17 cellular contexts compared by ENCODE assay signal in the genomic region with DNA sequence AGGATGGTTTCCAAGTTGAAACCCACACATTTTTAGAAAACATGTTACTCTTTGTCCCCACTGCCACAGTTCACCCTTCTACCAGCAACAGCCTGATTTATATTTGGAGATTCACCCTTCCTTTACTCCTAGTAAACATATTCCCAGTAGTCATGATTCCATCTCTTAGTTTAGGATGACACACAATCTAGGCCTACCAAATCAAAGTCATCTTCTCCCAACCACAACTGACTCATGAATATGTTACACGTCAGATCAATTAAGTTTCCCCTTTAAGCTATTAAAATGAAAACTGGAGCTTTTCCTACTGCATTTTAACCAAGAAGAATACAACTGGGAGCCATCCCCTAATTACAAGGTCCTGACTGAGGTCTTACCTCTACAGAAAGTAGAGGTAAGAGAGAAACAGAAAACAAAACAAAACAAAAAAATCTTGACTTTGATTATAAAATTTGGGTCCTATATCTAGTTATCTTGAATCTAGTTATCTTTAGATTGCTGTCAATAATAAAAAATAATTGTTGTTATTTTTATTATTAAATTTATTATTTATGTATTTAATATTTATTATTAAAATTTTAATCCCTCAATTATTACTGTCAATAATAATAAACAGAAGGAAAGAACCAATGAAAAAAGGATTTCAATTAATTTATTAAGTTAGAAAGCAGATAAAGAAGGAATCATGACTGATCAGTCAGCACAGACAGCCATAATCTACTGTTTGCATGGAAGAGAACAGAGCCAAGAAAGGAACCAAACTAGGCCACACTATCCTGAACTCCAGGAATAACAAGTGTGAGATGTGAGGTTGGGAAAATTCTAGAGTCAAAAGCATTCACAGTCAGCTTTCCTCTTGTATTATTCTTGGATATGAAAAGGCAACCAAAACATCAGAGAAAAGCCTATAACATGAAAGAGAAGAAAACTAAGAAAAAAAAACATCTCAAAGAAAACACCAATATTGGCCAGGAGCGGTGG. TPM values are rescaled to one million over a fixed set of nuclear protein-coding genes. Genes with fewer than 3 reads are reported as not detected.
A peak's percentile ranks its signal among the peaks of the same experiment; 100 is the strongest.
DNase-seq lines count a peak whose midpoint lies in the region; ATAC-seq, FAIRE-seq and TF ChIP-seq lines count a peak whose summit lies in the region.
"Had no signal": no experiment of that assay in that cellular context is flagged by ENCODE, and none has a peak within 500 bp of the region (broad histone marks: within the 10 kb centered on the region; RNA-seq: fewer than 3 reads in every experiment).

No MANE protein-coding gene starts in this region.

- intact Hi-C loops in pancreas (cut with DNase I) (no loop called here), adrenal gland (cut with DNase I) (no loop called here)

- ATAC-seq in RWPE2 (ENCODE audit: low read depth) (peak; percentile 33; the same call in 2 of the 3 replicates), pancreas (no peak), GM18858 (IDR thresholded peaks at IDR 0.05; ENCODE audit: unreplicated experiment) (no peak)
- ATAC-seq: T-helper 17 cell had no signal

- FAIRE-seq in G401.6 (lab: Jason Lieb, UNC) (peak; percentile 74), pancreas (lab: Jason Lieb, UNC) (peak; percentile 88)

- peaks cover 39% of the 10 kb centered on the region for H3K36me3 ChIP-seq in RWPE2 (ENCODE audit: low read depth)
- peaks cover 0 to 6% (median 0%) of the 10 kb centered on the region in 3 donors for H3K36me3 ChIP-seq in pancreas
- H3K36me3 ChIP-seq in adrenal gland (replicated peaks in 1 of 2) = no peaks in the 10 kb centered on the region
- H3K36me3 ChIP-seq: thoracic aorta had no signal

- CTCF ChIA-PET in RWPE1 (lab: Yijun Ruan, JAX) = no interaction called here

- no peak overlapping the region for H3K27ac ChIP-seq in RWPE2 (ENCODE audit: poor library complexity, severe bottlenecking)
- H3K27ac ChIP-seq in pancreas = no peak overlapping the region
- H3K27ac ChIP-seq in RWPE1 = no peak overlapping the region
- H3K27ac ChIP-seq in adrenal gland = no peak overlapping the region

- POLR2A ChIA-PET in RWPE1 (lab: Yijun Ruan, JAX; ENCODE audit: low non-redundant PET) = no interaction called here

- no peak for TF ChIP-seq POLR2A in adrenal gland (IDR thresholded peaks at IDR 0.05)

- no peak overlapping the region for H3K4me3 ChIP-seq in RWPE2 (ENCODE audit: severe bottlenecking)
- H3K4me3 ChIP-seq in epithelial cell of esophagus (ENCODE audit: low read length) = no peak overlapping the region
- no peak overlapping the region for H3K4me3 ChIP-seq in pancreas
- H3K4me3 ChIP-seq in adrenal gland = no peak overlapping the region
- H3K4me3 ChIP-seq: thoracic aorta had no signal

- DNase-seq in RWPE2 (ENCODE audit: low spot score) = no peak
- peak; percentile 52 for DNase-seq in epithelial cell of esophagus (ENCODE audit: low read depth)
- DNase-seq in pancreas = no peak
- no peak for DNase-seq in RWPE1 (ENCODE audit: low spot score)
- DNase-seq in GDM1 (lab: John Stamatoyannopoulos, UW) = no peak
- DNase-seq in adrenal gland = no peak
- DNase-seq: activated gamma-delta T cell; aorta; C1 segment of cervical spinal cord; NCI-H146; NCI-H2227 treated with DMSO at 0.1 percent for 48 hours; SHP77; stimulated activated CD4-positive, alpha-beta T cell treated with anti-CD3 and anti-CD28 coated beads, Interleukin-4, amount 100 ng/mL, for 4 hours; T-helper 17 cell had no signal

- 94% methylated on average over 2 of the region's 2 CpGs for WGBS in pancreas, 2 donors
- 92 to 95% (median 93%) methylated on average over 2 of the region's 2 CpGs for WGBS in adrenal gland, 4 donors

- no peaks in the 10 kb centered on the region for H3K27me3 ChIP-seq in RWPE2 (ENCODE audit: insufficient read depth, poor library complexity, severe bottlenecking)
- H3K27me3 ChIP-seq in pancreas = no peaks in the 10 kb centered on the region
- no peaks in the 10 kb centered on the region for H3K27me3 ChIP-seq in adrenal gland

- TF ChIP-seq CTCF in RWPE2 (IDR thresholded peaks at IDR 0.05; ENCODE audit: poor library complexity, severe bottlenecking) (no peak), epithelial cell of esophagus (IDR thresholded peaks at IDR 0.05; ENCODE audit: insufficient read depth, low read depth, low read length, missing control alignments) (no peak), pancreas (IDR thresholded peaks at IDR 0.05) (no peak), RWPE1 (conservative IDR thresholded peaks at IDR 0.05; ENCODE audit: low read depth) (no peak), adrenal gland (IDR thresholded peaks at IDR 0.05) (no peak)

- no peaks in the 10 kb centered on the region for H3K9me3 ChIP-seq in RWPE2 (ENCODE audit: severe bottlenecking)
- H3K9me3 ChIP-seq in pancreas = no peaks in the 10 kb centered on the region
- no peaks in the 10 kb centered on the region for H3K9me3 ChIP-seq in adrenal gland (replicated peaks in 1 of 3)
- H3K9me3 ChIP-seq: thoracic aorta had no signal

- no peaks in the 10 kb centered on the region for H3K4me1 ChIP-seq in RWPE2 (ENCODE audit: insufficient read depth, poor library complexity, severe bottlenecking)
- peaks cover 23 to 31% (median 30%) of the 10 kb centered on the region in 3 donors for H3K4me1 ChIP-seq in pancreas
- H3K4me1 ChIP-seq in adrenal gland (replicated peaks in 1 of 2) = peaks cover 0 to 7% of the 10 kb centered on the region in 2 donors

RNA-seq across cellular contexts. Expression of gene DPH6, which starts 12.5 kb away (rescaled TPM):
- total RNA-seq in pancreas (10 to 100 TPM; 10.5 to 15.1 (median 12.7) TPM), adrenal gland (10 to 100 TPM; 11.9 to 37.4 (median 17.5) TPM)
- polyA plus RNA-seq in pancreas (1 to 10 TPM; 2.6 to 6.3 TPM), adrenal gland (10 to 100 TPM in 1 of 3 donors, 1 to 10 TPM in 2; 5.0 to 11.5 (median 7.5) TPM)
